In genomic region chr1:10507111-10507879, GRCh38 we compare ENCODE assay signal across 8 cellular contexts. TPM values are rescaled to one million over a fixed set of nuclear protein-coding genes. Genes with fewer than 3 reads are reported as not detected.
DNase-seq lines count a peak whose midpoint lies in the region; ATAC-seq and TF ChIP-seq lines count a peak whose summit lies in the region.

No MANE protein-coding gene starts in this region.

- no peaks in the 10 kb centered on the region for H3K27me3 ChIP-seq in ascending aorta

- intact Hi-C loops in ascending aorta (cut with DNase I) = loop anchor here (1.0 to 5.0 kb wide), 2 partner anchors 360 to 435 kb away; no protein-coding TSS in a partner anchor

- no peaks in the 10 kb centered on the region for H3K36me3 ChIP-seq in ascending aorta

- H3K4me3 ChIP-seq in ascending aorta (peak overlapping the region in 1 of 2 donors; percentile 14), skeletal muscle cell (ENCODE audit: low read depth, low read length) (no peak overlapping the region)

- no peak overlapping the region for H3K27ac ChIP-seq in ascending aorta

- no peaks in the 10 kb centered on the region for H3K9me3 ChIP-seq in ascending aorta

- TF ChIP-seq CTCF in ascending aorta (IDR thresholded peaks at IDR 0.05) = peak; percentile 76 to 94 (median 85)

- H3K4me1 ChIP-seq in ascending aorta = peaks cover 13 to 16% of the 10 kb centered on the region in 2 donors

- DNase-seq in AG08395 (ENCODE audit: low spot score) = peak; percentile 84
- peak; percentile 31 for DNase-seq in NCI-H1694 (lab: John Stamatoyannopoulos, UW)
- DNase-seq in SW 1271 (lab: John Stamatoyannopoulos, UW) = peak; percentile 28 to 79
- DNase-seq in ascending aorta (ENCODE audit: low spot score in 2 of 2) = peak in 1 of 2 donors; percentile 84
- peak; percentile 85 for DNase-seq in hepatic stellate cell (ENCODE audit: low spot score)
- peak; percentile 70 for DNase-seq in skeletal muscle cell (ENCODE audit: low read depth)

- ATAC-seq in GM18861 (IDR thresholded peaks at IDR 0.05; ENCODE audit: unreplicated experiment) = peak; percentile 41
- ATAC-seq in HG03354 (IDR thresholded peaks at IDR 0.05; ENCODE audit: poor library complexity, severe bottlenecking, unreplicated experiment) = no peak

RNA-seq across cellular contexts. Expression of gene PEX14, which starts 32.5 kb away (rescaled TPM):
- total RNA-seq in ascending aorta = 10.6 TPM

RNA-seq across cellular contexts. Expression of gene DFFA, which starts 35.0 kb away (rescaled TPM):
- 11.8 TPM for total RNA-seq in ascending aorta

RNA-seq across cellular contexts. Expression of gene CORT, which starts 57.5 kb away (rescaled TPM):
- total RNA-seq in ascending aorta = not detected
